In the genomic region with DNA sequence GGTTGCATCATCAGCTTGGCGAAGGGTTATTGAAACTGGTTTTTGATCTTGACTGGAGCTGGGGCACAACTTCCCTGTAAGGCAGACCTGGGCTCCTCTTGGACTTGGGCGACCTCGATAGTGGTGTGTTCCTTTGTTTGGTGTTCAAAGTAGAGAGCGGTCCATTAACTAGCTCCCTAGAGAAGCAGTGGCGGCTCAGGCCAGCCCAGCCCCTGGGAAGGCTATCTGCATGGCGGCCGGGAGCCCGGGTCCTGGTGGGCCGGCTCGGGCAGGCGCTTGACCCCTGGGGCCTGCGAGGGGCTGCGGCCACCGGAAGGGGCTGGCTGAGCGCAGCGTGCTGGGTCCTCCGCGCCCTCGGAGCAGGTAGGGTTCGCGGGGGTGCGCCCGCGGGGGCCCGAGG, we compare ENCODE assay signal across 2 cellular contexts. TPM values are rescaled to one million over a fixed set of nuclear protein-coding genes. Genes with fewer than 3 reads are reported as not detected.
"Had no signal": no experiment of that assay in that cellular context is flagged by ENCODE, and none has a peak within 500 bp of the region (broad histone marks: within the 10 kb centered on the region; RNA-seq: fewer than 3 reads in every experiment).

No MANE protein-coding gene starts in this region.

RNA-seq across cellular contexts. Expression of gene RIMBP3B, which starts 32.8 kb away (rescaled TPM):
- total RNA-seq: PC-9, T-helper 17 cell had no signal
